Comparison of ENCODE assay signal across 8 cellular contexts in genomic region chrX:13653022-13653693, GRCh38. TPM values are rescaled to one million over a fixed set of nuclear protein-coding genes. Genes with fewer than 3 reads are reported as not detected.
A peak's percentile ranks its signal among the peaks of the same experiment; 100 is the strongest.
DNase-seq lines count a peak whose midpoint lies in the region; ATAC-seq and TF ChIP-seq lines count a peak whose summit lies in the region.

TSS of gene TCEANC (plus strand) at chrX:13653141. CDS start at chrX:13662509, 9,368 bp downstream.

- H3K27me3 Mint-ChIP-seq in naive thymus-derived CD4-positive, alpha-beta T cell = no peaks in the 10 kb centered on the region
- no peaks in the 10 kb centered on the region for H3K27me3 Mint-ChIP-seq in stimulated activated memory B cell treated with anti-CD40 and anti-IgM and Interleukin-4, amounts not matched to agents 10 μg/mL and 1 μg/mL and 100 μg/mL, for 72 hours

- H3K4me3 Mint-ChIP-seq in naive thymus-derived CD4-positive, alpha-beta T cell = peak within 1 kb of the TSS; percentile 79 to 96 (median 93)
- H3K4me3 Mint-ChIP-seq in stimulated activated memory B cell treated with anti-CD40 and anti-IgM and Interleukin-4, amounts not matched to agents 10 μg/mL and 1 μg/mL and 100 μg/mL, for 72 hours = peak within 1 kb of the TSS; percentile 86

- peak within 1 kb of the TSS; percentile 96 for H3K27ac ChIP-seq in RWPE1
- peak within 1 kb of the TSS; percentile 93 for H3K27ac ChIP-seq in naive thymus-derived CD4-positive, alpha-beta T cell (ENCODE audit: low read depth, low read length)

- intact Hi-C loops in naive thymus-derived CD4-positive, alpha-beta T cell (cut with micrococcal nuclease) = loop anchor here (1.0 to 10.0 kb wide), 16 partner anchors 16 to 1894 kb away; partner anchors contain the start of genes OFD1 (in 2 of the 2), PRPS2 (in 2 of the 2), TRAPPC2 (in 2 of the 2) and FANCB (in 1 of the 2)

- no peaks in the 10 kb centered on the region for H3K27me3 ChIP-seq in naive thymus-derived CD4-positive, alpha-beta T cell (ENCODE audit: control insufficient read depth in 2 of 2, insufficient read depth in 2 of 2, low read length in 2 of 2)

- peak within 1 kb of the TSS; percentile 91 to 98 (median 96) for H3K27ac Mint-ChIP-seq in naive thymus-derived CD4-positive, alpha-beta T cell
- H3K27ac Mint-ChIP-seq in stimulated activated memory B cell treated with anti-CD40 and anti-IgM and Interleukin-4, amounts not matched to agents 10 μg/mL and 1 μg/mL and 100 μg/mL, for 72 hours = peak within 1 kb of the TSS; percentile 92

- peak; percentile 97 for ATAC-seq in naive thymus-derived CD4-positive, alpha-beta T cell
- peak; percentile 98 for ATAC-seq in stimulated activated memory B cell treated with anti-CD40 and anti-IgM and Interleukin-4, amounts not matched to agents 10 μg/mL and 1 μg/mL and 100 μg/mL, for 72 hours

- no peaks in the 10 kb centered on the region for H3K9me3 ChIP-seq in naive thymus-derived CD4-positive, alpha-beta T cell (ENCODE audit: control insufficient read depth in 2 of 3, low read length in 3 of 3)

- H3K4me3 ChIP-seq in fibroblast of mammary gland (ENCODE audit: control insufficient read depth, low read depth, low read length) = peak within 1 kb of the TSS; percentile 55
- H3K4me3 ChIP-seq in naive thymus-derived CD4-positive, alpha-beta T cell (ENCODE audit: low read length) = peak within 1 kb of the TSS; percentile 93

- DNase-seq in EL = peak; percentile 95
- peak; percentile 99 for DNase-seq in GOT3 (lab: John Stamatoyannopoulos, UW)
- DNase-seq in LHCN-M2 (ENCODE audit: low read depth) = peak; percentile 94
- peak; percentile 87 for DNase-seq in RWPE1 (ENCODE audit: low spot score)
- DNase-seq in activated T-helper 9 cell treated with anti-CD3 and anti-CD28 coated beads, Interleukin-2, amount 50 U/mL, for 16 hours (ENCODE audit: low read depth) = peak; percentile 96
- DNase-seq in fibroblast of mammary gland (ENCODE audit: low read depth) = peak; percentile 98
- peak; percentile 77 to 96 (median 93) for DNase-seq in naive thymus-derived CD4-positive, alpha-beta T cell

- POLR2A ChIA-PET in RWPE1 (lab: Yijun Ruan, JAX; ENCODE audit: low non-redundant PET) = no interaction called here
- POLR2A ChIA-PET in naive thymus-derived CD4-positive, alpha-beta T cell (lab: Charles Lee) = interaction anchor here (1.1 to 1.8 kb wide), 6 partner anchors 36 to 678 kb away, joined by 3 to 11 read pairs (median 6); partner anchors contain the start of genes GEMIN8, OFD1, RAB9A and TMSB4X

- H3K4me1 ChIP-seq in naive thymus-derived CD4-positive, alpha-beta T cell (ENCODE audit: control insufficient read depth in 2 of 2, insufficient read depth in 2 of 2, low read length in 2 of 2) = peaks cover 15 to 16% of the 10 kb centered on the region in 2 donors

- CTCF ChIA-PET in RWPE1 (lab: Yijun Ruan, JAX) = interaction anchor here (0.7 kb wide), 1 partner anchor 81 kb away, joined by 3 read pairs; no protein-coding TSS in a partner anchor
- CTCF ChIA-PET in naive thymus-derived CD4-positive, alpha-beta T cell (lab: Charles Lee) = interaction anchor here (0.6 to 1.2 kb wide), 3 partner anchors 146 to 1217 kb away, joined by 3 to 5 read pairs (median 4); no protein-coding TSS in a partner anchor

- H3K4me1 Mint-ChIP-seq in naive thymus-derived CD4-positive, alpha-beta T cell = peaks cover 0 to 39% (median 24%) of the 10 kb centered on the region in 7 donors
- H3K4me1 Mint-ChIP-seq in stimulated activated memory B cell treated with anti-CD40 and anti-IgM and Interleukin-4, amounts not matched to agents 10 μg/mL and 1 μg/mL and 100 μg/mL, for 72 hours = peaks cover 7% of the 10 kb centered on the region

- H3K36me3 ChIP-seq in naive thymus-derived CD4-positive, alpha-beta T cell (ENCODE audit: control insufficient read depth in 2 of 3, insufficient read depth in 3 of 3, low read length in 3 of 3) = peaks cover 0 to 2% (median 0%) of the 10 kb centered on the region in 3 experiments

- H3K9me3 Mint-ChIP-seq in naive thymus-derived CD4-positive, alpha-beta T cell = no peaks in the 10 kb centered on the region
- no peaks in the 10 kb centered on the region for H3K9me3 Mint-ChIP-seq in stimulated activated memory B cell treated with anti-CD40 and anti-IgM and Interleukin-4, amounts not matched to agents 10 μg/mL and 1 μg/mL and 100 μg/mL, for 72 hours

- TF ChIP-seq CTCF in RWPE1 (conservative IDR thresholded peaks at IDR 0.05; ENCODE audit: low read depth) (no peak), fibroblast of mammary gland (conservative IDR thresholded peaks at IDR 0.05; ENCODE audit: control insufficient read depth, insufficient read depth, low read depth, low read length) (no peak)

- H3K36me3 Mint-ChIP-seq in naive thymus-derived CD4-positive, alpha-beta T cell = peaks cover 0 to 12% (median 8%) of the 10 kb centered on the region in 5 donors
- H3K36me3 Mint-ChIP-seq in stimulated activated memory B cell treated with anti-CD40 and anti-IgM and Interleukin-4, amounts not matched to agents 10 μg/mL and 1 μg/mL and 100 μg/mL, for 72 hours = no peaks in the 10 kb centered on the region

RNA-seq across cellular contexts. Expression of gene TCEANC, which starts in this region (rescaled TPM):
- 1.4 and 2.0 TPM in 2 replicates for total RNA-seq in LHCN-M2 (2014; rRNA removed)
- polyA plus RNA-seq in LHCN-M2 (2012) = 0.63 TPM
- 10 to 100 TPM in 3 of 5 experiments, 1 to 10 TPM in 2; 5.0 to 17.5 (median 11.4) TPM for total RNA-seq in naive thymus-derived CD4-positive, alpha-beta T cell
- polyA plus RNA-seq in naive thymus-derived CD4-positive, alpha-beta T cell = 10 to 100 TPM in 1 of 2 donors, 1 to 10 TPM in 1; 9.0 to 12.4 TPM

Comparison
In these comparisons a context has a peak if more than half of its experiments do, and no peak if none do; other contexts are left out.
1. Peak in every context shown above with its lines: DNase-seq, ATAC-seq, H3K4me3 ChIP-seq and H3K27ac ChIP-seq.